In the genomic region with DNA sequence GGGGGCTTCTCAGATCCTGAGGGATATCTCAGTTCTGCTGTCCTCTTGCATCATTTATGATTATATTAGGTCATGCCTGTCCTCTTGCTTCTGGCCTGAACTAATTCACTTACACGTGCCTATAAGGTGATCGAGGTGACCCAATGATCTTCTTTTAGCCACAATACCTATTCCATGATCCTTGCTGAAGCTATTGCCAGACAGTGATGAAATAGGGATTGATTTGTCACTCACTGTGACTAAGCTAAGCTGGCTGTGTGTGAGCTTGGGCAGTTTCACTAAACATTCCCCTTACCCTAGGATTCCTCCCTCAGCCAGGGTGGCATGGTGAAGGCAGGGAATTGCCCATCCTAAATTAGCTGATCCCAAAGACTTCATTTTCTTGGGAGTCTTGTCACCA, we compare ENCODE assay signal across 14 cellular contexts. TPM values are rescaled to one million over a fixed set of nuclear protein-coding genes. Genes with fewer than 3 reads are reported as not detected.
A peak's percentile ranks its signal among the peaks of the same experiment; 100 is the strongest.
DNase-seq lines count a peak whose midpoint lies in the region; ATAC-seq, FAIRE-seq and TF ChIP-seq lines count a peak whose summit lies in the region.
"Had no signal": no experiment of that assay in that cellular context is flagged by ENCODE, and none has a peak within 500 bp of the region (broad histone marks: within the 10 kb centered on the region; RNA-seq: fewer than 3 reads in every experiment).

No MANE protein-coding gene starts in this region.

- CTCF ChIA-PET in K562 (lab: Yijun Ruan, JAX; ENCODE audit: low intra/inter-chr PET ratio): no interaction called here

- in situ Hi-C loops in K562 (cut with MboI): no loop called here

- H3K27ac Mint-ChIP-seq in stimulated activated naive CD8-positive, alpha-beta T cell treated with anti-CD3 and anti-CD28 coated beads, Interleukin-15, amount 100 ng/mL, for 72 hours: peak overlapping the region in 1 of 2 donors; percentile 28
- no peak overlapping the region for H3K27ac Mint-ChIP-seq in glutamatergic neuron (ENCODE audit: unreplicated experiment)

- DNase-seq in stimulated activated naive CD8-positive, alpha-beta T cell treated with anti-CD3 and anti-CD28 coated beads, Interleukin-15, amount 100 ng/mL, for 72 hours: no peak
- no peak for DNase-seq in stimulated activated naive CD8-positive, alpha-beta T cell treated with anti-CD3 and anti-CD28 coated beads, Interleukin-15, Interleukin-2, amounts not matched to agents 100 U/mL and 50 U/mL, for 24 hours
- no peak for DNase-seq in K562 (ENCODE audit: extremely low read depth in 1 of 4, low spot score in 3 of 4)
- peak; percentile 31 for DNase-seq in iris pigment epithelial cell (ENCODE audit: low read depth)
- no peak for DNase-seq in T-helper 2 cell
- DNase-seq in NCI-H2107 (lab: John Stamatoyannopoulos, UW): no peak
- no peak for DNase-seq in glutamatergic neuron
- DNase-seq: colonic mucosa; foreskin melanocyte; NCI-H510A treated with DMSO at 0.1 percent for 48 hours; SHP77; stimulated activated CD4-positive, alpha-beta T cell treated with anti-CD3 and anti-CD28 coated beads, Interleukin-15, amount 100 ng/mL, for 24 hours had no signal

- POLR2A ChIA-PET in K562 (lab: Yijun Ruan, JAX): interaction anchor here (0.6 kb wide), 1 partner anchor 10 kb away, joined by 3 read pairs; no protein-coding TSS in a partner anchor

- TF ChIP-seq RAD21 in K562 (CRISPR knock-in tag; conservative IDR thresholded peaks at IDR 0.05 in 1 of 2, IDR thresholded peaks at IDR 0.05 in 1 of 2): no peak

- no peaks in the 10 kb centered on the region for H3K27me3 Mint-ChIP-seq in stimulated activated naive CD8-positive, alpha-beta T cell treated with anti-CD3 and anti-CD28 coated beads, Interleukin-15, amount 100 ng/mL, for 72 hours
- peaks cover 2% of the 10 kb centered on the region for H3K27me3 Mint-ChIP-seq in glutamatergic neuron (ENCODE audit: unreplicated experiment)
- H3K27me3 Mint-ChIP-seq: activated naive CD4-positive, alpha-beta T cell treated with anti-CD3 and anti-CD28 coated beads, Interleukin-2, amount 50 U/mL, for 24 hours had no signal

- H3K79me2 ChIP-seq in K562 (ENCODE audit: control insufficient read depth, insufficient read depth, low read length): 0 out of 3 replicates have a peak, but pooled peaks cover 5% of the 10 kb centered on the region

- no peak overlapping the region for H2AFZ ChIP-seq in K562 (ENCODE audit: low read depth, low read length)

- peaks cover 13% of the 10 kb centered on the region for H3K36me3 Mint-ChIP-seq in glutamatergic neuron (ENCODE audit: unreplicated experiment)

- H3K36me3 ChIP-seq in K562 (ENCODE audit: control insufficient read depth, insufficient read depth, low read length): peaks cover 13% of the 10 kb centered on the region; the same call in 2 of the 3 replicates
- H3K36me3 ChIP-seq: colonic mucosa had no signal

- WGBS in K562 (ENCODE audit: insufficient coverage, low coverage, missing lambda C conversion rate): 43% methylated on average over 2 of the region's 2 CpGs

- H3K4me3 Mint-ChIP-seq in stimulated activated naive CD8-positive, alpha-beta T cell treated with anti-CD3 and anti-CD28 coated beads, Interleukin-15, amount 100 ng/mL, for 72 hours: no peak overlapping the region
- no peak overlapping the region for H3K4me3 Mint-ChIP-seq in glutamatergic neuron (ENCODE audit: unreplicated experiment)
- H3K4me3 Mint-ChIP-seq: activated naive CD4-positive, alpha-beta T cell treated with anti-CD3 and anti-CD28 coated beads, Interleukin-2, amount 50 U/mL, for 24 hours had no signal

- H4K20me1 ChIP-seq in K562 (replicated peaks; ENCODE audit: control insufficient read depth, insufficient read depth, low read length): no peaks in the 10 kb centered on the region

- no peak overlapping the region for H3K9ac ChIP-seq in K562 (ENCODE audit: insufficient read depth in 1 of 2, low read depth in 2 of 2, low read length in 2 of 2)

- no peak for FAIRE-seq in K562 (lab: Jason Lieb, UNC)

- intact Hi-C loops in K562 (cut with micrococcal nuclease): no loop called here

- peak; percentile 25 for ATAC-seq in stimulated activated naive CD8-positive, alpha-beta T cell treated with anti-CD3 and anti-CD28 coated beads, Interleukin-15, amount 100 ng/mL, for 72 hours
- no peak for ATAC-seq in stimulated activated naive CD8-positive, alpha-beta T cell treated with anti-CD3 and anti-CD28 coated beads, Interleukin-15, Interleukin-2, amounts not matched to agents 100 U/mL and 50 U/mL, for 24 hours
- ATAC-seq in K562: peak; percentile 25; the same call in 1 of the 3 replicates
- no peak for ATAC-seq in GM18861 (IDR thresholded peaks at IDR 0.05; ENCODE audit: unreplicated experiment)

- no peaks in the 10 kb centered on the region for H3K9me1 ChIP-seq in K562 (ENCODE audit: control insufficient read depth, insufficient read depth, low read length)

- H3K4me3 ChIP-seq in K562: no peak overlapping the region
- H3K4me3 ChIP-seq: colonic mucosa had no signal

- TF ChIP-seq CTCF in K562 (IDR thresholded peaks at IDR 0.05 in 2 of 3, conservative IDR thresholded peaks at IDR 0.05 in 1 of 3; ENCODE audit: insufficient read depth in 2 of 3, low read depth in 1 of 3, low read length in 3 of 3) (no peak), glutamatergic neuron (IDR thresholded peaks at IDR 0.05; ENCODE audit: partially characterized antibody, unreplicated experiment) (no peak)

- no peak for TF ChIP-seq EP300 in K562 (IDR thresholded peaks at IDR 0.05; ENCODE audit: low read length)

- H3K9me3 Mint-ChIP-seq in stimulated activated naive CD8-positive, alpha-beta T cell treated with anti-CD3 and anti-CD28 coated beads, Interleukin-15, amount 100 ng/mL, for 72 hours: no peaks in the 10 kb centered on the region
- H3K9me3 Mint-ChIP-seq in glutamatergic neuron (ENCODE audit: unreplicated experiment): no peaks in the 10 kb centered on the region
- H3K9me3 Mint-ChIP-seq: activated naive CD4-positive, alpha-beta T cell treated with anti-CD3 and anti-CD28 coated beads, Interleukin-2, amount 50 U/mL, for 24 hours had no signal

- no peaks in the 10 kb centered on the region for H3K9me3 ChIP-seq in K562 (replicated peaks; ENCODE audit: control insufficient read depth, insufficient read depth, low read depth, low read length)
- H3K9me3 ChIP-seq: colonic mucosa had no signal

- no TSS peak for BruUV-seq in K562 (replicated peaks; lab: Mats Ljungman, UMichigan)

- no peak overlapping the region for H3K27ac ChIP-seq in K562 (ENCODE audit: extremely low read depth, low read depth, low read length)
- H3K27ac ChIP-seq: colonic mucosa had no signal

- H3K4me2 ChIP-seq in K562 (ENCODE audit: insufficient read depth, low read length): no peak overlapping the region

- TF ChIP-seq POLR2A in K562 (conservative IDR thresholded peaks at IDR 0.05): no peak

- no peaks in the 10 kb centered on the region for H3K27me3 ChIP-seq in K562 (ENCODE audit: control insufficient read depth in 2 of 2, insufficient read depth in 2 of 2, low read length in 2 of 2)
- H3K27me3 ChIP-seq: colonic mucosa had no signal

- H3K4me1 Mint-ChIP-seq in stimulated activated naive CD8-positive, alpha-beta T cell treated with anti-CD3 and anti-CD28 coated beads, Interleukin-15, amount 100 ng/mL, for 72 hours: peaks cover 30% of the 10 kb centered on the region
- H3K4me1 Mint-ChIP-seq in glutamatergic neuron (ENCODE audit: low read depth, unreplicated experiment): no peaks in the 10 kb centered on the region

- H3K4me1 ChIP-seq in K562 (replicated peaks in 1 of 2; ENCODE audit: control insufficient read depth in 2 of 2, insufficient read depth in 2 of 2, low read length in 2 of 2): peaks cover 4 to 11% of the 10 kb centered on the region in 2 experiments; a peak in 3 of 5 replicates
- H3K4me1 ChIP-seq: colonic mucosa had no signal

TF ChIP-seq in K562, 482 proteins besides CTCF, POLR2A, EP300 and RAD21 (continues in another document):
- TF ChIP-seq BHLHE40 (IDR thresholded peaks at IDR 0.05; ENCODE audit: low read length) (peak; percentile 47; the same call in 1 of the 2 replicates), CREB1 (IDR thresholded peaks at IDR 0.05) (no peak), CREB1 (CRISPR knock-in tag; IDR thresholded peaks at IDR 0.05) (0 out of 2 replicates have a peak, but pooled peaks have one; percentile 14), ZNF165 (CRISPR knock-in tag; IDR thresholded peaks at IDR 0.05; ENCODE audit: borderline replicate concordance) (no peak), CEBPB (tag; IDR thresholded peaks at IDR 0.05) (peak; percentile 57), CREB5 (CRISPR knock-in tag; IDR thresholded peaks at IDR 0.05) (no peak), TRIM24 (IDR thresholded peaks at IDR 0.05) (peak; percentile 77 to 79; a peak in 3 of 4 replicates)

RNA-seq across cellular contexts. Expression of gene HADH, which starts 19.0 kb away (rescaled TPM):
- 16.0 and 31.8 TPM in 2 replicates for total RNA-seq in K562 (2011; cell fraction: chromatin; rRNA removed; ENCODE audit: low replicate concordance)
- total RNA-seq in K562 (2011; cell fraction: nucleolus; rRNA removed): 9.5 and 11.7 TPM in 2 replicates
- total RNA-seq in K562 (2011; cell fraction: nucleoplasm; rRNA removed): 16.7 and 30.9 TPM in 2 replicates
- total RNA-seq in K562 (2014; rRNA removed) (9.4 and 11.9 TPM in 2 replicates), K562 (2014; rRNA removed; fragmentation: Illumina TruSeq; extraction: Trizol) (25.7 and 26.1 TPM in 2 replicates), K562 (2015; rRNA removed; fragmentation: Illumina TruSeq; extraction: Trizol) (23.6 and 24.6 TPM in 2 replicates), K562 (2021) (39.8 and 41.6 TPM in 2 replicates), glutamatergic neuron (ENCODE audit: unreplicated experiment) (10.8 TPM)
- polyA plus RNA-seq in K562 (2011; rRNA removed) (32.8 and 46.0 TPM in 2 replicates), K562 (2014; fragmentation: Illumina TruSeq; extraction: Trizol) (56.4 and 65.6 TPM in 2 replicates), K562 (2014; fragmentation: Nextera tagmentation; extraction: Ambion mirVana) (10 to 100 TPM; 67.6 to 73.3 TPM), K562 (2014; rRNA removed) (32.1 and 34.4 TPM in 2 replicates)
- 24.9 and 38.8 TPM in 2 replicates for polyA plus RNA-seq in K562 (2011; cell fraction: cytosol; rRNA removed)
- polyA plus RNA-seq in K562 (2011; cell fraction: nucleus; rRNA removed): 27.7 and 36.8 TPM in 2 replicates
- 45.0 and 84.6 TPM in 2 replicates for polyA plus RNA-seq in K562 (2012)
- 31.2 and 37.9 TPM in 2 replicates for polyA minus RNA-seq in K562 (2011; rRNA and poly(A)+ RNA removed)
- polyA minus RNA-seq in K562 (2011; cell fraction: cytosol; rRNA and poly(A)+ RNA removed): 27.1 and 27.2 TPM in 2 replicates
- 11.4 and 20.0 TPM in 2 replicates for polyA minus RNA-seq in K562 (2011; cell fraction: nucleus; rRNA and poly(A)+ RNA removed)

Comparison
In these comparisons a context has a peak if more than half of its experiments do, and no peak if none do; other contexts are left out.
1. ATAC-seq: peak in stimulated activated naive CD8-positive, alpha-beta T cell treated with anti-CD3 and anti-CD28 coated beads, Interleukin-15, amount 100 ng/mL, for 72 hours (single experiment) and K562 (single experiment); none in stimulated activated naive CD8-positive, alpha-beta T cell treated with anti-CD3 and anti-CD28 coated beads, Interleukin-15, Interleukin-2, amounts not matched to agents 100 U/mL and 50 U/mL, for 24 hours (single experiment) and GM18861 (single experiment).